In the genomic region with DNA sequence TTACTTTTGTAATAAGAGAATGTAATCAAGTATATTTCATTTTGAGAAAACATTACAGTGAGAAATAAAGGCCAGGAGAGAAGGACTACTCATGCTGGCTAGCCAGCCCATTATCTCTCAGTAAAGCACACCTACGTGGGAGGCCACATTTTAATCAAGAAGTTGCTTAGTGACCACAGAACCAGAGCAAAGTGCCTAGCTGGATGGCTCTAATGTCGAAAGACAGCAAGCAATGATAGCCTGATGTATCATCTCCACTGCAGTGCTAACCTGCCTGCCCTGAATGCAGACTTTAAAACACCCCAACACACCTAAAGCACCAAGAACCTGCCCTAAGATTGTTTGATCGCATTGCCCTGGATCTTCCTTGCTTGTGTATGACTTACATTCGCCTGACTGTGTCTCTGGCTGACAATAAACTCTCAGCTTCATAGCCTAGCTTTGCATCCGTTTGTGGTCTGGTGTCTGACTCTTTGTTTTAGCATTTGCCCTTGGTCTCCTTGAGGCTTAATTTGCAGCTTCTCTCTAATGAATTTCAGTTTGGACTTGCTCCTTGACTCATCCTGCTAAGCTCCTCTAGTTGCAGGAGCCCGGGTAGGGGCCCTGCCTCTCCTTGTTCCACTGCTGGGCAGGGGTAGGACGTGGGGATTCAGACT, we compare ENCODE assay signal across 2 cellular contexts.
TF ChIP-seq lines count a peak whose summit lies in the region.

No MANE protein-coding gene starts in this region.

TF ChIP-seq in H1, 55 proteins besides CTCF, POLR2A, EP300 and RAD21 (continued from another document):
- TF ChIP-seq, protein P1, sequence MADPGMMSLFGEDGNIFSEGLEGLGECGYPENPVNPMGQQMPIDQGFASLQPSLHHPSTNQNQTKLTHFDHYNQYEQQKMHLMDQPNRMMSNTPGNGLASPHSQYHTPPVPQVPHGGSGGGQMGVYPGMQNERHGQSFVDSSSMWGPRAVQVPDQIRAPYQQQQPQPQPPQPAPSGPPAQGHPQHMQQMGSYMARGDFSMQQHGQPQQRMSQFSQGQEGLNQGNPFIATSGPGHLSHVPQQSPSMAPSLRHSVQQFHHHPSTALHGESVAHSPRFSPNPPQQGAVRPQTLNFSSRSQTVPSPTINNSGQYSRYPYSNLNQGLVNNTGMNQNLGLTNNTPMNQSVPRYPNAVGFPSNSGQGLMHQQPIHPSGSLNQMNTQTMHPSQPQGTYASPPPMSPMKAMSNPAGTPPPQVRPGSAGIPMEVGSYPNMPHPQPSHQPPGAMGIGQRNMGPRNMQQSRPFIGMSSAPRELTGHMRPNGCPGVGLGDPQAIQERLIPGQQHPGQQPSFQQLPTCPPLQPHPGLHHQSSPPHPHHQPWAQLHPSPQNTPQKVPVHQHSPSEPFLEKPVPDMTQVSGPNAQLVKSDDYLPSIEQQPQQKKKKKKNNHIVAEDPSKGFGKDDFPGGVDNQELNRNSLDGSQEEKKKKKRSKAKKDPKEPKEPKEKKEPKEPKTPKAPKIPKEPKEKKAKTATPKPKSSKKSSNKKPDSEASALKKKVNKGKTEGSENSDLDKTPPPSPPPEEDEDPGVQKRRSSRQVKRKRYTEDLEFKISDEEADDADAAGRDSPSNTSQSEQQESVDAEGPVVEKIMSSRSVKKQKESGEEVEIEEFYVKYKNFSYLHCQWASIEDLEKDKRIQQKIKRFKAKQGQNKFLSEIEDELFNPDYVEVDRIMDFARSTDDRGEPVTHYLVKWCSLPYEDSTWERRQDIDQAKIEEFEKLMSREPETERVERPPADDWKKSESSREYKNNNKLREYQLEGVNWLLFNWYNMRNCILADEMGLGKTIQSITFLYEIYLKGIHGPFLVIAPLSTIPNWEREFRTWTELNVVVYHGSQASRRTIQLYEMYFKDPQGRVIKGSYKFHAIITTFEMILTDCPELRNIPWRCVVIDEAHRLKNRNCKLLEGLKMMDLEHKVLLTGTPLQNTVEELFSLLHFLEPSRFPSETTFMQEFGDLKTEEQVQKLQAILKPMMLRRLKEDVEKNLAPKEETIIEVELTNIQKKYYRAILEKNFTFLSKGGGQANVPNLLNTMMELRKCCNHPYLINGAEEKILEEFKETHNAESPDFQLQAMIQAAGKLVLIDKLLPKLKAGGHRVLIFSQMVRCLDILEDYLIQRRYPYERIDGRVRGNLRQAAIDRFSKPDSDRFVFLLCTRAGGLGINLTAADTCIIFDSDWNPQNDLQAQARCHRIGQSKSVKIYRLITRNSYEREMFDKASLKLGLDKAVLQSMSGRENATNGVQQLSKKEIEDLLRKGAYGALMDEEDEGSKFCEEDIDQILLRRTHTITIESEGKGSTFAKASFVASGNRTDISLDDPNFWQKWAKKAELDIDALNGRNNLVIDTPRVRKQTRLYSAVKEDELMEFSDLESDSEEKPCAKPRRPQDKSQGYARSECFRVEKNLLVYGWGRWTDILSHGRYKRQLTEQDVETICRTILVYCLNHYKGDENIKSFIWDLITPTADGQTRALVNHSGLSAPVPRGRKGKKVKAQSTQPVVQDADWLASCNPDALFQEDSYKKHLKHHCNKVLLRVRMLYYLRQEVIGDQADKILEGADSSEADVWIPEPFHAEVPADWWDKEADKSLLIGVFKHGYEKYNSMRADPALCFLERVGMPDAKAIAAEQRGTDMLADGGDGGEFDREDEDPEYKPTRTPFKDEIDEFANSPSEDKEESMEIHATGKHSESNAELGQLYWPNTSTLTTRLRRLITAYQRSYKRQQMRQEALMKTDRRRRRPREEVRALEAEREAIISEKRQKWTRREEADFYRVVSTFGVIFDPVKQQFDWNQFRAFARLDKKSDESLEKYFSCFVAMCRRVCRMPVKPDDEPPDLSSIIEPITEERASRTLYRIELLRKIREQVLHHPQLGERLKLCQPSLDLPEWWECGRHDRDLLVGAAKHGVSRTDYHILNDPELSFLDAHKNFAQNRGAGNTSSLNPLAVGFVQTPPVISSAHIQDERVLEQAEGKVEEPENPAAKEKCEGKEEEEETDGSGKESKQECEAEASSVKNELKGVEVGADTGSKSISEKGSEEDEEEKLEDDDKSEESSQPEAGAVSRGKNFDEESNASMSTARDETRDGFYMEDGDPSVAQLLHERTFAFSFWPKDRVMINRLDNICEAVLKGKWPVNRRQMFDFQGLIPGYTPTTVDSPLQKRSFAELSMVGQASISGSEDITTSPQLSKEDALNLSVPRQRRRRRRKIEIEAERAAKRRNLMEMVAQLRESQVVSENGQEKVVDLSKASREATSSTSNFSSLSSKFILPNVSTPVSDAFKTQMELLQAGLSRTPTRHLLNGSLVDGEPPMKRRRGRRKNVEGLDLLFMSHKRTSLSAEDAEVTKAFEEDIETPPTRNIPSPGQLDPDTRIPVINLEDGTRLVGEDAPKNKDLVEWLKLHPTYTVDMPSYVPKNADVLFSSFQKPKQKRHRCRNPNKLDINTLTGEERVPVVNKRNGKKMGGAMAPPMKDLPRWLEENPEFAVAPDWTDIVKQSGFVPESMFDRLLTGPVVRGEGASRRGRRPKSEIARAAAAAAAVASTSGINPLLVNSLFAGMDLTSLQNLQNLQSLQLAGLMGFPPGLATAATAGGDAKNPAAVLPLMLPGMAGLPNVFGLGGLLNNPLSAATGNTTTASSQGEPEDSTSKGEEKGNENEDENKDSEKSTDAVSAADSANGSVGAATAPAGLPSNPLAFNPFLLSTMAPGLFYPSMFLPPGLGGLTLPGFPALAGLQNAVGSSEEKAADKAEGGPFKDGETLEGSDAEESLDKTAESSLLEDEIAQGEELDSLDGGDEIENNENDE (IDR thresholded peaks at IDR 0.05; ENCODE audit: insufficient replicate concordance, low read length): no peak
- TF ChIP-seq YY1 (IDR thresholded peaks at IDR 0.05; ENCODE audit: low read depth, low read length): no peak
- TF ChIP-seq CHD1 (IDR thresholded peaks at IDR 0.05; ENCODE audit: low read depth, low read length): no peak
- no peak for TF ChIP-seq USF2 (IDR thresholded peaks at IDR 0.05; ENCODE audit: low read length)
TF ChIP-seq in H1: peak in this region for 0.

TF ChIP-seq in SK-N-SH treated with all-trans-retinoic acid at 6 μM for 48 hours, 23 proteins besides CTCF, POLR2A, EP300 and RAD21 (continued from another document):
- TF ChIP-seq ZNF70 (CRISPR knock-in tag; IDR thresholded peaks at IDR 0.05) (no peak), PPARA (CRISPR knock-in tag; IDR thresholded peaks at IDR 0.05; ENCODE audit: borderline replicate concordance) (no peak), RARB (CRISPR knock-in tag; IDR thresholded peaks at IDR 0.05) (no peak)
